ENCODE assay signal across 13 cellular contexts in genomic region chr6:131954099-131954774, GRCh38. TPM values are rescaled to one million over a fixed set of nuclear protein-coding genes. Genes with fewer than 3 reads are reported as not detected.
DNase-seq lines count a peak whose midpoint lies in the region; ATAC-seq and TF ChIP-seq lines count a peak whose summit lies in the region.
"Had no signal": no experiment of that assay in that cellular context is flagged by ENCODE, and none has a peak within 500 bp of the region (broad histone marks: within the 10 kb centered on the region; RNA-seq: fewer than 3 reads in every experiment).

No MANE protein-coding gene starts in this region.

- H3K4me2 ChIP-seq in fibroblast of lung (ENCODE audit: extremely low read depth, insufficient read depth, low read length) (peak overlapping the region; percentile 56), osteoblast (ENCODE audit: insufficient read depth, low read length) (peak overlapping the region; percentile 72)

- H2AFZ ChIP-seq in fibroblast of lung (ENCODE audit: low read length) (no peak overlapping the region), osteoblast (ENCODE audit: low read length) (no peak overlapping the region)

- H4K20me1 ChIP-seq in fibroblast of lung (ENCODE audit: control insufficient read depth, extremely low read depth, insufficient read depth, low read length) (no peaks in the 10 kb centered on the region), osteoblast (ENCODE audit: insufficient read depth, low read length) (peaks cover 11% of the 10 kb centered on the region)

- intact Hi-C loops in Panc1 (cut with micrococcal nuclease; ENCODE audit: unreplicated experiment) = loop anchor here (5.0 kb wide), 1 partner anchor 263 kb away; no protein-coding TSS in a partner anchor

- H3K4me3 ChIP-seq in AG04450 (ENCODE audit: low read depth, low read length) (no peak overlapping the region; the same call in 1 of the 2 replicates), Panc1 (ENCODE audit: low read depth in 2 of 2, low read length in 2 of 2) (peak overlapping the region; percentile 3 to 35; a peak in 3 of 4 replicates), fibroblast of lung (replicated peaks in 1 of 4; ENCODE audit: control extremely low read depth in 1 of 4, insufficient read depth in 1 of 4, low read depth in 3 of 4, low read length in 4 of 4) (no peak overlapping the region), osteoblast (ENCODE audit: insufficient read depth, low read length) (peak overlapping the region; percentile 6)

- no peak for DNase-seq in AG04450 (ENCODE audit: low read depth, low spot score)
- DNase-seq in Panc1 (ENCODE audit: low read depth, low spot score) = peak; percentile 52
- DNase-seq in fibroblast of lung (ENCODE audit: low read depth in 2 of 2) = peak; percentile 53 to 79
- peak; percentile 76 for DNase-seq in osteoblast (ENCODE audit: insufficient read length, low spot score, missing footprints)
- DNase-seq in medulla oblongata (ENCODE audit: extremely low spot score) = no peak
- no peak for DNase-seq in NCI-H1105 treated with DMSO at 0.1 percent for 48 hours (lab: John Stamatoyannopoulos, UW)
- no peak for DNase-seq in OCI-M2 (lab: John Stamatoyannopoulos, UW; ENCODE audit: unreplicated experiment)
- no peak for DNase-seq in foreskin melanocyte
- DNase-seq: activated T-cell treated with anti-CD3 and anti-CD28 coated beads, Interleukin-2, amount 50 U/mL, for 1 hour; kidney; NCI-H1092; stimulated activated naive CD8-positive, alpha-beta T cell treated with anti-CD3 and anti-CD28 coated beads, Interleukin-15, Interleukin-2, amounts not matched to agents 100 U/mL and 50 U/mL, for 24 hours had no signal

- H3K4me1 ChIP-seq in Panc1 (ENCODE audit: control insufficient read depth, insufficient read depth, low read length) (peaks cover 50% of the 10 kb centered on the region), fibroblast of lung (ENCODE audit: control insufficient read depth, extremely low read depth, insufficient read depth, low read length) (peaks cover 15% of the 10 kb centered on the region), osteoblast (ENCODE audit: insufficient read depth, low read length) (peaks cover 44% of the 10 kb centered on the region)

- H3K27me3 ChIP-seq in AG04450 (ENCODE audit: control insufficient read depth, insufficient read depth, low read length) (no peaks in the 10 kb centered on the region), Panc1 (ENCODE audit: control insufficient read depth, insufficient read depth, low read length) (no peaks in the 10 kb centered on the region), fibroblast of lung (ENCODE audit: control insufficient read depth, insufficient read depth, low read length) (no peaks in the 10 kb centered on the region), osteoblast (ENCODE audit: insufficient read depth, low read length) (no peaks in the 10 kb centered on the region)

- TF ChIP-seq CTCF in AG04450 (IDR thresholded peaks at IDR 0.05; ENCODE audit: low read depth, low read length) = no peak
- no peak for TF ChIP-seq CTCF in Panc1 (IDR thresholded peaks at IDR 0.05)
- no peak for TF ChIP-seq CTCF in fibroblast of lung (conservative IDR thresholded peaks at IDR 0.05 in 1 of 2, IDR thresholded peaks at IDR 0.05 in 1 of 2; ENCODE audit: low read depth in 1 of 2, low read length in 2 of 2)
- no peak for TF ChIP-seq CTCF in osteoblast (IDR thresholded peaks at IDR 0.05; ENCODE audit: extremely low read depth, low read depth, low read length)

- H3K79me2 ChIP-seq in fibroblast of lung (ENCODE audit: control insufficient read depth, insufficient read depth, low read length) (peaks cover 8% of the 10 kb centered on the region), osteoblast (ENCODE audit: insufficient read depth, low read length) (no peaks in the 10 kb centered on the region)

- H3K9me3 ChIP-seq in AG04450 (ENCODE audit: control insufficient read depth, insufficient read depth, low read length) = no peaks in the 10 kb centered on the region
- no peaks in the 10 kb centered on the region for H3K9me3 ChIP-seq in Panc1 (ENCODE audit: control insufficient read depth, insufficient read depth, low read depth, low read length)
- H3K9me3 ChIP-seq in fibroblast of lung (ENCODE audit: control insufficient read depth, insufficient read depth, low read depth, low read length) = no peaks in the 10 kb centered on the region
- no peaks in the 10 kb centered on the region for H3K9me3 ChIP-seq in osteoblast (ENCODE audit: low read depth, low read length)

- no peak for ATAC-seq in Panc1
- ATAC-seq: stimulated activated naive CD8-positive, alpha-beta T cell treated with anti-CD3 and anti-CD28 coated beads, Interleukin-15, Interleukin-2, amounts not matched to agents 100 U/mL and 50 U/mL, for 24 hours had no signal

- POLR2A ChIA-PET in AG04450 (lab: Yijun Ruan, JAX) = interaction anchor here (0.6 to 2.0 kb wide), 9 partner anchors 8 to 177 kb away, joined by 3 to 12 read pairs (median 7); no protein-coding TSS in a partner anchor
- POLR2A ChIA-PET in Panc1 (lab: Charles Lee) = interaction anchor here (0.7 kb wide), 1 partner anchor 119 kb away, joined by 4 read pairs; no protein-coding TSS in a partner anchor

- peak overlapping the region; percentile 1 for H3K9ac ChIP-seq in fibroblast of lung (ENCODE audit: insufficient read depth, low read length)

- BruUV-seq in Panc1 (replicated peaks; lab: Mats Ljungman, UMichigan) = no TSS peak

- H3K27ac ChIP-seq in AG04450 (ENCODE audit: low read depth, low read length) = peak overlapping the region; percentile 91
- H3K27ac ChIP-seq in Panc1 (ENCODE audit: low read length) = peak overlapping the region; percentile 91
- H3K27ac ChIP-seq in fibroblast of lung (ENCODE audit: insufficient read depth, low read length) = peak overlapping the region; percentile 74
- H3K27ac ChIP-seq in osteoblast (ENCODE audit: low read depth, low read length) = peak overlapping the region; percentile 95

- CTCF ChIA-PET in AG04450 (lab: Charles Lee) (interaction anchor here (0.7 to 1.2 kb wide), 3 partner anchors 107 to 292 kb away, joined by 3 read pairs; no protein-coding TSS in a partner anchor), Panc1 (lab: Charles Lee) (interaction anchor here (0.7 kb wide), 1 partner anchor 24 kb away, joined by 3 read pairs; no protein-coding TSS in a partner anchor)

- in situ Hi-C loops in Panc1 (cut with HindIII; ENCODE audit: low pct_unique_long_range_greater_than_20kb, low sequenced_read_pairs) = no loop called here

- H3K36me3 ChIP-seq in Panc1 (ENCODE audit: control insufficient read depth, insufficient read depth, low read length) (no peaks in the 10 kb centered on the region; the same call in 1 of the 2 replicates), fibroblast of lung (ENCODE audit: control insufficient read depth, insufficient read depth, low read length) (peaks cover 2% of the 10 kb centered on the region), osteoblast (ENCODE audit: insufficient read depth, low read length) (peaks cover 10% of the 10 kb centered on the region)

RNA-seq across cellular contexts. Expression of gene CCN2, which starts 3.1 kb away (rescaled TPM):
- 768 and 955 TPM in 2 replicates for polyA plus RNA-seq in AG04450 (2011; rRNA removed)
- polyA minus RNA-seq in AG04450 (2011; rRNA and poly(A)+ RNA removed) = 515 and 518 TPM in 2 replicates
- total RNA-seq in Panc1 (2021; ENCODE audit: unreplicated experiment) = 155 TPM
- polyA plus RNA-seq in Panc1 (2012; ENCODE audit: insufficient read length) = 226 TPM
- total RNA-seq in fibroblast of lung = 20.5 and 22.8 TPM in 2 replicates
- 216 and 347 TPM in 2 replicates for polyA plus RNA-seq in fibroblast of lung
- 268 and 404 TPM in 2 replicates for polyA plus RNA-seq in fibroblast of lung (2012)
- polyA minus RNA-seq in fibroblast of lung (ENCODE audit: low replicate concordance) = 155 and 204 TPM in 2 replicates
- 221 and 272 TPM in 2 replicates for total RNA-seq in osteoblast
- polyA plus RNA-seq: CD14-positive monocyte had no signal

Comparison
In these comparisons a context has a peak if more than half of its experiments do, and no peak if none do; other contexts are left out.
1. DNase-seq: peak in Panc1 (single experiment), fibroblast of lung (2 of 2) and osteoblast (single experiment); none in AG04450 (single experiment), medulla oblongata (single experiment), NCI-H1105 treated with DMSO at 0.1 percent for 48 hours (single experiment), OCI-M2 (single experiment) and foreskin melanocyte (single experiment).
2. H3K4me3 ChIP-seq: peak in Panc1 (2 of 2) and osteoblast (single experiment); none in AG04450 (single experiment) and fibroblast of lung (0 of 4).
3. Peak in every context shown above with its lines, with median percentiles within 50 percentile points of each other: H3K27ac ChIP-seq.